Comparison of ENCODE assay signal across 17 cellular contexts in genomic region chr9:104009853-104010252, GRCh38.
A peak's percentile ranks its signal among the peaks of the same experiment; 100 is the strongest.
DNase-seq lines count a peak whose midpoint lies in the region; ATAC-seq and TF ChIP-seq lines count a peak whose summit lies in the region.
"Had no signal": no experiment of that assay in that cellular context is flagged by ENCODE, and none has a peak within 500 bp of the region (broad histone marks: within the 10 kb centered on the region; RNA-seq: fewer than 3 reads in every experiment).

No MANE protein-coding gene starts in this region.

- no peaks in the 10 kb centered on the region for H3K36me3 ChIP-seq in mucosa of descending colon (ENCODE audit: low read depth)
- H3K36me3 ChIP-seq: ascending aorta, gastrocnemius medialis, HAP-1 had no signal

- intact Hi-C loops in mucosa of descending colon (cut with DNase I, micrococcal nuclease), result no loop called here

- no peaks in the 10 kb centered on the region for H3K4me1 ChIP-seq in mucosa of descending colon (ENCODE audit: low read depth)
- H3K4me1 ChIP-seq: ascending aorta, gastrocnemius medialis, HAP-1, psoas muscle had no signal

- ATAC-seq in mucosa of descending colon, result no peak
- ATAC-seq: gastrocnemius medialis; naive thymus-derived CD4-positive, alpha-beta T cell; psoas muscle had no signal

- TF ChIP-seq CTCF in mucosa of descending colon (IDR thresholded peaks at IDR 0.05), result no peak

- peak; percentile 27 for DNase-seq in NCI-H748 (lab: John Stamatoyannopoulos, UW; ENCODE audit: unreplicated experiment)
- DNase-seq in NCI-H748 treated with DMSO at 0.1 percent for 48 hours (lab: John Stamatoyannopoulos, UW), result no peak
- DNase-seq in NCI-H1105 treated with DMSO at 0.1 percent for 48 hours (lab: John Stamatoyannopoulos, UW), result peak; percentile 76
- DNase-seq in astrocyte of the hippocampus (ENCODE audit: low read depth, low spot score), result peak; percentile 13
- DNase-seq in skeletal muscle cell (ENCODE audit: low read depth), result peak; percentile 17
- DNase-seq in mucosa of descending colon, result no peak
- DNase-seq in stimulated activated CD4-positive, alpha-beta T cell treated with anti-CD3 and anti-CD28 coated beads, Interleukin-2, amount 100 ng/mL, for 48 hours, result no peak
- no peak for DNase-seq in SKM-1 treated with dmso at 0.1 percent for 144 hours (lab: John Stamatoyannopoulos, UW; ENCODE audit: unreplicated experiment)
- DNase-seq: activated CD4-positive, alpha-beta T cell treated with anti-CD3 and anti-CD28 coated beads, Interleukin-2, amount 50 U/mL, for 4 hours; gastrocnemius medialis; kidney; naive thymus-derived CD4-positive, alpha-beta T cell; psoas muscle; stimulated activated naive B cell treated with anti-CD40 and anti-IgM and Interleukin-4, amounts not matched to agents 10 μg/mL and 1 μg/mL and 100 μg/mL, for 72 hours; SW 1271 had no signal

- H3K9me3 ChIP-seq in mucosa of descending colon, result no peaks in the 10 kb centered on the region
- H3K9me3 ChIP-seq: ascending aorta, gastrocnemius medialis, HAP-1, psoas muscle had no signal

- H3K4me3 ChIP-seq in skeletal muscle cell (ENCODE audit: low read depth, low read length) (no peak overlapping the region), mucosa of descending colon (no peak overlapping the region)
- H3K4me3 ChIP-seq: ascending aorta, gastrocnemius medialis, HAP-1, psoas muscle had no signal

Comparison
In these comparisons a context has a peak if more than half of its experiments do, and no peak if none do; other contexts are left out.
1. DNase-seq: peak in NCI-H748 (single experiment), NCI-H1105 treated with DMSO at 0.1 percent for 48 hours (single experiment), astrocyte of the hippocampus (single experiment) and skeletal muscle cell (single experiment); none in NCI-H748 treated with DMSO at 0.1 percent for 48 hours (single experiment), mucosa of descending colon (0 of 3), stimulated activated CD4-positive, alpha-beta T cell treated with anti-CD3 and anti-CD28 coated beads, Interleukin-2, amount 100 ng/mL, for 48 hours (0 of 2) and SKM-1 treated with dmso at 0.1 percent for 144 hours (single experiment).